In the genomic region with DNA sequence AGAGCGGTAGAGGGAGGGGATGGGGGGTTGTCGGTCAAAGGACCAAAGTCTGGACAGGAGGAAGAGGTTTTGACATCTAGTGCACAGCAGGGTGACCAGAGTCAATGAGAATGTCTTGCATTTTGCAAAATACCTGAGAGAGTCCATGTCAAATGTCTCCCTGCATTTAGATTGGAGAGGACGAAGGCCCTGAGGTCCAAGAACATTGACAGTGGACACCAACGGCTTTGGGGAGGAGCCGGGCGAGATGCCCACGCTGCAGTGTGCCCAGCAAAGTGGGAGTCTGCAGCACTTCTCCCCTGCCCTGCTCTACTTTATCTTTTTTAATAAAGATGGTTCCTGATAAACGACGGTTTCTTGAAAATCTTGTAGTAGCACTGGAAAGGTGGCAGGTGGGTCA, we compare ENCODE assay signal across 25 cellular contexts.
"Had no signal": no experiment of that assay in that cellular context is flagged by ENCODE, and none has a peak within 500 bp of the region (broad histone marks: within the 10 kb centered on the region; RNA-seq: fewer than 3 reads in every experiment).

No MANE protein-coding gene starts in this region.

- H3K36me3 Mint-ChIP-seq: natural killer cell; stimulated activated naive B cell treated with anti-CD40 and anti-IgM and Interleukin-4, amounts not matched to agents 10 μg/mL and 1 μg/mL and 100 μg/mL, for 72 hours had no signal

- H3K4me1 Mint-ChIP-seq: natural killer cell had no signal

- H3K9me3 Mint-ChIP-seq: dendritic cell treated with granulocyte-macrophage colony-stimulating factor and Interleukin-4, amounts not matched to agents 40 ng/mL and 50 ng/mL, for 4 days; natural killer cell; stimulated activated naive CD8-positive, alpha-beta T cell treated with anti-CD3 and anti-CD28 coated beads, Interleukin-15, Interleukin-2, amounts not matched to agents 100 ng/mL and 50 ng/mL, for 24 hours had no signal

- H3K27ac ChIP-seq: esophagus squamous epithelium, heart right ventricle, lower lobe of right lung, pancreas, right lobe of liver, suprapubic skin, transverse colon had no signal

- H3K36me3 ChIP-seq: esophagus squamous epithelium, heart right ventricle, lower lobe of right lung, pancreas, right lobe of liver, suprapubic skin, transverse colon had no signal

- H3K4me3 Mint-ChIP-seq: dendritic cell treated with granulocyte-macrophage colony-stimulating factor and Interleukin-4, amounts not matched to agents 40 ng/mL and 50 ng/mL, for 4 days; natural killer cell; stimulated activated naive B cell treated with anti-CD40 and anti-IgM and Interleukin-4, amounts not matched to agents 10 μg/mL and 1 μg/mL and 100 μg/mL, for 72 hours; stimulated activated naive CD8-positive, alpha-beta T cell treated with anti-CD3 and anti-CD28 coated beads, Interleukin-15, Interleukin-2, amounts not matched to agents 100 ng/mL and 50 ng/mL, for 24 hours had no signal

- DNase-seq: cerebellar nuclear complex; effector memory CD4-positive, alpha-beta T cell; erythroblast; esophagus squamous epithelium; foreskin melanocyte; glutamatergic neuron; heart right ventricle; hippocampal formation; kidney glomerular epithelial cell; left colon; left ventricle myocardium superior; lower lobe of right lung; natural killer cell; occipital lobe; pancreas; right lobe of liver; small intestine; stimulated activated CD4-positive, alpha-beta T cell treated with anti-CD3 and anti-CD28 coated beads, Interleukin-15, amount 100 ng/mL, for 24 hours; stimulated activated CD4-positive, alpha-beta T cell treated with anti-CD3 and anti-CD28 coated beads, Interleukin-2, amount 100 ng/mL, for 48 hours; stimulated activated naive B cell treated with anti-CD40 and anti-IgM and Interleukin-4, amounts not matched to agents 10 μg/mL and 1 μg/mL and 100 μg/mL, for 72 hours; transverse colon had no signal

- H3K27me3 Mint-ChIP-seq: dendritic cell treated with granulocyte-macrophage colony-stimulating factor and Interleukin-4, amounts not matched to agents 40 ng/mL and 50 ng/mL, for 4 days; stimulated activated naive B cell treated with anti-CD40 and anti-IgM and Interleukin-4, amounts not matched to agents 10 μg/mL and 1 μg/mL and 100 μg/mL, for 72 hours; stimulated activated naive CD8-positive, alpha-beta T cell treated with anti-CD3 and anti-CD28 coated beads, Interleukin-15, Interleukin-2, amounts not matched to agents 100 ng/mL and 50 ng/mL, for 24 hours had no signal

- H3K9me3 ChIP-seq: esophagus squamous epithelium, heart right ventricle, lower lobe of right lung, pancreas, right lobe of liver, suprapubic skin, transverse colon had no signal

- H3K27ac Mint-ChIP-seq: dendritic cell treated with granulocyte-macrophage colony-stimulating factor and Interleukin-4, amounts not matched to agents 40 ng/mL and 50 ng/mL, for 4 days; natural killer cell; progenitor cell of endocrine pancreas; stimulated activated naive B cell treated with anti-CD40 and anti-IgM and Interleukin-4, amounts not matched to agents 10 μg/mL and 1 μg/mL and 100 μg/mL, for 72 hours; stimulated activated naive CD8-positive, alpha-beta T cell treated with anti-CD3 and anti-CD28 coated beads, Interleukin-15, Interleukin-2, amounts not matched to agents 100 ng/mL and 50 ng/mL, for 24 hours had no signal

- H3K27me3 ChIP-seq: pancreas, right lobe of liver, suprapubic skin, transverse colon had no signal

- H3K4me1 ChIP-seq: esophagus squamous epithelium, heart right ventricle, lower lobe of right lung, pancreas, right lobe of liver, suprapubic skin, transverse colon had no signal

- ATAC-seq: left colon; left ventricle myocardium superior; lower lobe of right lung; natural killer cell; pancreas; right lobe of liver; stimulated activated naive B cell treated with anti-CD40 and anti-IgM and Interleukin-4, amounts not matched to agents 10 μg/mL and 1 μg/mL and 100 μg/mL, for 72 hours had no signal

- H3K4me3 ChIP-seq: esophagus squamous epithelium, heart right ventricle, lower lobe of right lung, pancreas, right lobe of liver, suprapubic skin, transverse colon had no signal
